ENCODE assay signal across 1 cellular context in genomic region chr6:4185419-4185818, GRCh38.
TF ChIP-seq lines count a peak whose summit lies in the region.

No MANE protein-coding gene starts in this region.

TF ChIP-seq in K562, 482 proteins besides CTCF, POLR2A, EP300 and RAD21:
- peak; percentile 35; the same call in 1 of the 2 replicates for TF ChIP-seq ARID1B (IDR thresholded peaks at IDR 0.05)
- TF ChIP-seq ETV6 (IDR thresholded peaks at IDR 0.05; ENCODE audit: borderline replicate concordance in 1 of 2, low read depth in 2 of 2, low read length in 1 of 2): no peak
- no peak for TF ChIP-seq ETV6 (CRISPR knock-in tag; IDR thresholded peaks at IDR 0.05; ENCODE audit: borderline replicate concordance)
- TF ChIP-seq GATA2 (CRISPR knock-in tag; IDR thresholded peaks at IDR 0.05): no peak
- no peak for TF ChIP-seq SAP30 (IDR thresholded peaks at IDR 0.05; ENCODE audit: borderline replicate concordance, insufficient read depth, low read depth, low read length, poor library complexity, severe bottlenecking)
- TF ChIP-seq HMG20B (CRISPR knock-in tag; IDR thresholded peaks at IDR 0.05): no peak
- TF ChIP-seq CBFA2T3 (IDR thresholded peaks at IDR 0.05): no peak
- no peak for TF ChIP-seq ZNF253 (CRISPR knock-in tag; conservative IDR thresholded peaks at IDR 0.05)
- TF ChIP-seq ZBTB33 (CRISPR knock-in tag; IDR thresholded peaks at IDR 0.05): no peak
- TF ChIP-seq E2F5 (CRISPR knock-in tag; IDR thresholded peaks at IDR 0.05): no peak
- no peak for TF ChIP-seq ZBTB43 (CRISPR knock-in tag; IDR thresholded peaks at IDR 0.05)
- no peak for TF ChIP-seq SRSF1 (IDR thresholded peaks at IDR 0.05; ENCODE audit: low read depth, low read length)
- no peak for TF ChIP-seq MEF2A (IDR thresholded peaks at IDR 0.05; ENCODE audit: control insufficient read depth, low read depth, low read length)
- TF ChIP-seq PREB (CRISPR knock-in tag; IDR thresholded peaks at IDR 0.05): no peak
- TF ChIP-seq JUND (IDR thresholded peaks at IDR 0.05; ENCODE audit: borderline replicate concordance, low read depth, low read length): peak; percentile 70; the same call in 1 of the 2 replicates
- TF ChIP-seq JUND (tag; IDR thresholded peaks at IDR 0.05; ENCODE audit: borderline replicate concordance, low read depth, low read length): no peak; the same call in 2 of the 3 replicates
- TF ChIP-seq FOSL1 (tag; conservative IDR thresholded peaks at IDR 0.05): peak; percentile 83
- TF ChIP-seq ATF3 (IDR thresholded peaks at IDR 0.05): peak; percentile 33; the same call in 1 of the 2 replicates
- TF ChIP-seq ATF3 (CRISPR knock-in tag; conservative IDR thresholded peaks at IDR 0.05): no peak
- no peak for TF ChIP-seq ATF6 (CRISPR knock-in tag; IDR thresholded peaks at IDR 0.05)
- no peak for TF ChIP-seq RUNX1 (IDR thresholded peaks at IDR 0.05; ENCODE audit: low read depth)
- no peak for TF ChIP-seq DIDO1 (tag; IDR thresholded peaks at IDR 0.05; ENCODE audit: low read depth)
- TF ChIP-seq CREBBP (IDR thresholded peaks at IDR 0.05; ENCODE audit: low read depth, low read length): no peak
- TF ChIP-seq CAMTA2 (CRISPR knock-in tag; conservative IDR thresholded peaks at IDR 0.05): no peak
- no peak for TF ChIP-seq SMAD3 (CRISPR knock-in tag; conservative IDR thresholded peaks at IDR 0.05)
- no peak for TF ChIP-seq AFF1 (IDR thresholded peaks at IDR 0.05; ENCODE audit: low read depth in 1 of 2, partially characterized antibody in 2 of 2)
- TF ChIP-seq EGR1 (conservative IDR thresholded peaks at IDR 0.05): no peak
- TF ChIP-seq SP2 (IDR thresholded peaks at IDR 0.05; ENCODE audit: extremely low read depth, low read depth, low read length, poor library complexity, severe bottlenecking): no peak
- peak; percentile 6 for TF ChIP-seq NFYB (IDR thresholded peaks at IDR 0.05; ENCODE audit: extremely low read depth, insufficient read length)
- no peak for TF ChIP-seq CGGBP1 (CRISPR knock-in tag; IDR thresholded peaks at IDR 0.05)
- peak; percentile 53 for TF ChIP-seq DPF2 (IDR thresholded peaks at IDR 0.05)
- TF ChIP-seq RBM22 (IDR thresholded peaks at IDR 0.05; ENCODE audit: low read depth, low read length, poor library complexity, severe bottlenecking): no peak
- no peak for TF ChIP-seq MYNN (IDR thresholded peaks at IDR 0.05)
- TF ChIP-seq MYNN (CRISPR knock-in tag; IDR thresholded peaks at IDR 0.05): no peak
- TF ChIP-seq SMARCA4 (IDR thresholded peaks at IDR 0.05): peak; percentile 53; the same call in 1 of the 2 replicates
- TF ChIP-seq ZNF609 (CRISPR knock-in tag; IDR thresholded peaks at IDR 0.05; ENCODE audit: borderline replicate concordance): no peak
- no peak for TF ChIP-seq ZBED1 (IDR thresholded peaks at IDR 0.05)
- TF ChIP-seq MAFK (IDR thresholded peaks at IDR 0.05; ENCODE audit: low read length): no peak
TF ChIP-seq in K562: peak in this region for 7.
